ENCODE assay signal across 10 cellular contexts in the genomic region with DNA sequence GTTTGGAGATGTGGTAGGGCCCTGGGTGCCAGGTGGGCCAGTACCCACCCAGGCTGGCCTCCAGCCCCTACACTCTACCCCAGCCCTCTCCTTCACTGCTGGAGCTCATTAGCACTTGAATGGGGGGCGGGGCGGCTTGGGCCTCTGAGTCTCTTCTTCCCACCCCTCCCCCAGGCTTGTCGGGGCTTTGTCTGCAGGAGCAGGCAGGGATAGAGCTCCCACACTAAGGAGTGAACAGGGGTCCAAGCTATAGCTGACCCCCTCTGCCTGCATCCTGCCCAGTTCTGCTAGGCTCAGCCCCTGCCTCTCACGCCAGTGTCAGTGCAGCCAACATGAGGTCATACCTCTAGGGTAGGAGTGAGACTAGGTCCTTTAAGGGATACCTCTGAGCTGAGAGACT. TPM values are rescaled to one million over a fixed set of nuclear protein-coding genes. Genes with fewer than 3 reads are reported as not detected.
DNase-seq lines count a peak whose midpoint lies in the region; ATAC-seq and TF ChIP-seq lines count a peak whose summit lies in the region.
"Had no signal": no experiment of that assay in that cellular context is flagged by ENCODE, and none has a peak within 500 bp of the region (broad histone marks: within the 10 kb centered on the region; RNA-seq: fewer than 3 reads in every experiment).

No MANE protein-coding gene starts in this region.

- H3K9me2 ChIP-seq in GM23338 (ENCODE audit: insufficient read depth) (no peaks in the 10 kb centered on the region), OCI-LY1 (ENCODE audit: low read depth, low read length) (no peaks in the 10 kb centered on the region)

- TF ChIP-seq CTCF in GM23338 (conservative IDR thresholded peaks at IDR 0.05; ENCODE audit: low read depth in 2 of 2) = no peak
- no peak for TF ChIP-seq CTCF in OCI-LY1 (IDR thresholded peaks at IDR 0.05; ENCODE audit: low read length)
- TF ChIP-seq CTCF in endothelial cell (IDR thresholded peaks at IDR 0.05; ENCODE audit: unreplicated experiment) = no peak

- peak overlapping the region; percentile 97 for H3K27ac ChIP-seq in GM23338 (ENCODE audit: low read depth)
- peak overlapping the region; percentile 85 for H3K27ac ChIP-seq in OCI-LY1 (ENCODE audit: low read depth, low read length, poor library complexity, severe bottlenecking)
- H3K27ac ChIP-seq in rectal smooth muscle tissue (ENCODE audit: low read depth, low read length) = no peak overlapping the region

- peaks cover 92% of the 10 kb centered on the region for H3K79me2 ChIP-seq in GM23338 (replicated peaks; ENCODE audit: insufficient read depth)
- H3K79me2 ChIP-seq in OCI-LY1 (ENCODE audit: insufficient read depth, low read length) = peaks cover 28% of the 10 kb centered on the region

- H4K20me1 ChIP-seq in GM23338 (replicated peaks; ENCODE audit: insufficient read depth) (peaks cover 42% of the 10 kb centered on the region), OCI-LY1 (ENCODE audit: insufficient read depth, low read length) (no peaks in the 10 kb centered on the region)

- H3K27me3 ChIP-seq in GM23338 (ENCODE audit: insufficient read depth) (no peaks in the 10 kb centered on the region), OCI-LY1 (ENCODE audit: insufficient read depth, low read length) (no peaks in the 10 kb centered on the region), rectal smooth muscle tissue (ENCODE audit: control insufficient read depth, insufficient read depth, low read length) (no peaks in the 10 kb centered on the region)

- H3K9me3 Mint-ChIP-seq in GM23338 = no peaks in the 10 kb centered on the region
- no peaks in the 10 kb centered on the region for H3K9me3 Mint-ChIP-seq in endothelial cell (ENCODE audit: unreplicated experiment)

- peaks cover 11% of the 10 kb centered on the region for H3K36me3 Mint-ChIP-seq in GM23338 (ENCODE audit: low read depth)
- peaks cover 34% of the 10 kb centered on the region for H3K36me3 Mint-ChIP-seq in endothelial cell (ENCODE audit: low read depth, unreplicated experiment)

- ATAC-seq in GM23338 (peak; percentile 53), GM18519 (IDR thresholded peaks at IDR 0.05; ENCODE audit: low FRiP score, unreplicated experiment) (no peak)

- H3K4me3 Mint-ChIP-seq in GM23338 (peak overlapping the region; percentile 63), endothelial cell (ENCODE audit: unreplicated experiment) (peak overlapping the region; percentile 84)

- H3K36me3 ChIP-seq in GM23338 (ENCODE audit: insufficient read depth) = no peaks in the 10 kb centered on the region
- H3K36me3 ChIP-seq in OCI-LY1 (ENCODE audit: insufficient read depth, low read length) = peaks cover 9% of the 10 kb centered on the region; the same call in 1 of the 2 replicates
- H3K36me3 ChIP-seq in rectal smooth muscle tissue (ENCODE audit: control insufficient read depth, insufficient read depth, low read length) = no peaks in the 10 kb centered on the region

- DNase-seq in GM23338 (ENCODE audit: low spot score) (peak; percentile 99), endothelial cell (ENCODE audit: low spot score) (peak; percentile 52), NCI-H1436 (lab: John Stamatoyannopoulos, UW) (no peak), anterior cingulate cortex (lab: John Stamatoyannopoulos, UW) (no peak)
- DNase-seq in effector CD4-positive, alpha-beta T cell = no peak
- DNase-seq: NCI-H2029 treated with DMSO at 0.1 percent for 48 hours had no signal

- H2AFZ ChIP-seq in GM23338 = no peak overlapping the region
- H2AFZ ChIP-seq in OCI-LY1 (ENCODE audit: low read length) = no peak overlapping the region

- peaks cover 84% of the 10 kb centered on the region for H3K4me1 Mint-ChIP-seq in GM23338
- peaks cover 76% of the 10 kb centered on the region for H3K4me1 Mint-ChIP-seq in endothelial cell (ENCODE audit: unreplicated experiment)

- H3K4me3 ChIP-seq in GM23338 (peak overlapping the region; percentile 60), OCI-LY1 (ENCODE audit: low read depth, low read length, poor library complexity, severe bottlenecking) (no peak overlapping the region), rectal smooth muscle tissue (ENCODE audit: low read length) (peak overlapping the region; percentile 34)

- no peaks in the 10 kb centered on the region for H3K9me3 ChIP-seq in OCI-LY1 (ENCODE audit: low read length)

- H3K27ac Mint-ChIP-seq in GM23338 (peak overlapping the region; percentile 95), endothelial cell (ENCODE audit: unreplicated experiment) (peak overlapping the region; percentile 96)

- no peak overlapping the region; the same call in 1 of the 2 replicates for H3K9ac ChIP-seq in OCI-LY1 (ENCODE audit: low read length)
- H3K9ac ChIP-seq in rectal smooth muscle tissue (ENCODE audit: low read length) = no peak overlapping the region

- H3K27me3 Mint-ChIP-seq in GM23338 (ENCODE audit: insufficient read depth, low read depth, poor library complexity) (peaks cover 27% of the 10 kb centered on the region), endothelial cell (ENCODE audit: unreplicated experiment) (peaks cover 28% of the 10 kb centered on the region)

- H3K4me2 ChIP-seq in GM23338 (peak overlapping the region; percentile 84), OCI-LY1 (ENCODE audit: low read length) (peak overlapping the region; percentile 45; the same call in 1 of the 2 replicates)

- peaks cover 34% of the 10 kb centered on the region for H3F3A ChIP-seq in GM23338 (replicated peaks; ENCODE audit: low read depth)
- no peaks in the 10 kb centered on the region for H3F3A ChIP-seq in OCI-LY1 (ENCODE audit: insufficient read depth, low read length)

- H3K4me1 ChIP-seq in GM23338 (ENCODE audit: insufficient read depth) (peaks cover 76% of the 10 kb centered on the region), OCI-LY1 (ENCODE audit: insufficient read depth, low read length, severe bottlenecking) (peaks cover 62% of the 10 kb centered on the region), rectal smooth muscle tissue (ENCODE audit: control insufficient read depth, insufficient read depth, low read length) (peaks cover 29% of the 10 kb centered on the region)

TF ChIP-seq in GM23338, 12 proteins besides CTCF, POLR2A, EP300 and RAD21:
- no peak for TF ChIP-seq JUNB (IDR thresholded peaks at IDR 0.05; ENCODE audit: unreplicated experiment)
- TF ChIP-seq POLR2AphosphoS5 (IDR thresholded peaks at IDR 0.05; ENCODE audit: low read depth) = peak; percentile 41
- TF ChIP-seq CREB1 (CRISPR knock-in tag; IDR thresholded peaks at IDR 0.05; ENCODE audit: low read depth) = peak; percentile 51; the same call in 1 of the 2 replicates

RNA-seq across cellular contexts. Expression of gene GNAI2, which starts 5.2 kb away (rescaled TPM):
- total RNA-seq in GM23338 (2014; rRNA removed; shearing (Covaris generic)) = 132 and 153 TPM in 2 replicates
- polyA plus RNA-seq in GM23338 (2016; fragmentation: Nextera tagmentation; extraction: Ambion mirVana) = 138 and 140 TPM in 2 replicates
- 771 TPM for total RNA-seq in endothelial cell (ENCODE audit: unreplicated experiment)

RNA-seq across cellular contexts. Expression of gene SEMA3B, which starts 27.8 kb away (rescaled TPM):
- total RNA-seq in GM23338 (2014; rRNA removed; shearing (Covaris generic)) = 2.4 and 8.0 TPM in 2 replicates
- 3.0 and 3.3 TPM in 2 replicates for polyA plus RNA-seq in GM23338 (2016; fragmentation: Nextera tagmentation; extraction: Ambion mirVana)
- total RNA-seq in endothelial cell (ENCODE audit: unreplicated experiment) = 1.7 TPM

RNA-seq across cellular contexts. Expression of gene SLC38A3, which starts 36.1 kb away (rescaled TPM):
- total RNA-seq in GM23338 (2014; rRNA removed; shearing (Covaris generic)) = 0.28 and 3.0 TPM in 2 replicates
- polyA plus RNA-seq in GM23338 (2016; fragmentation: Nextera tagmentation; extraction: Ambion mirVana) = 0.68 and 1.3 TPM in 2 replicates
- total RNA-seq in endothelial cell (ENCODE audit: unreplicated experiment) = 0.56 TPM
- total RNA-seq: fibroblast of villous mesenchyme had no signal

RNA-seq across cellular contexts. Expression of gene LSMEM2, which starts 37.7 kb away (rescaled TPM):
- 0.59 and 1.5 TPM in 2 replicates for total RNA-seq in GM23338 (2014; rRNA removed; shearing (Covaris generic))
- polyA plus RNA-seq in GM23338 (2016; fragmentation: Nextera tagmentation; extraction: Ambion mirVana) = 0.86 and 1.5 TPM in 2 replicates
- total RNA-seq in endothelial cell (ENCODE audit: unreplicated experiment) = 0.18 TPM
- total RNA-seq: fibroblast of villous mesenchyme had no signal

RNA-seq across cellular contexts. Expression of gene GNAT1, which starts 49.8 kb away (rescaled TPM):
- not detected in 2 replicates for total RNA-seq in GM23338 (2014; rRNA removed; shearing (Covaris generic))
- not detected in 2 replicates for polyA plus RNA-seq in GM23338 (2016; fragmentation: Nextera tagmentation; extraction: Ambion mirVana)
- 0.59 TPM for total RNA-seq in endothelial cell (ENCODE audit: unreplicated experiment)
- total RNA-seq: fibroblast of villous mesenchyme had no signal

Comparison
In these comparisons a context has a peak if more than half of its experiments do, and no peak if none do; other contexts are left out.
1. DNase-seq: peak in GM23338 (single experiment) and endothelial cell (single experiment); none in NCI-H1436 (single experiment), effector CD4-positive, alpha-beta T cell (single experiment) and anterior cingulate cortex (0 of 58).